In genomic region chr11:72867970-72868369, GRCh38 we compare ENCODE assay signal across 24 cellular contexts. TPM values are rescaled to one million over a fixed set of nuclear protein-coding genes. Genes with fewer than 3 reads are reported as not detected.
DNase-seq lines count a peak whose midpoint lies in the region; ATAC-seq, FAIRE-seq and TF ChIP-seq lines count a peak whose summit lies in the region.
"Had no signal": no experiment of that assay in that cellular context is flagged by ENCODE, and none has a peak within 500 bp of the region (broad histone marks: within the 10 kb centered on the region; RNA-seq: fewer than 3 reads in every experiment).

No MANE protein-coding gene starts in this region.

- no peak overlapping the region for H3K4me2 ChIP-seq in SK-N-SH
- H3K4me2 ChIP-seq in HepG2 (ENCODE audit: low read depth, low read length), result no peak overlapping the region
- H3K4me2 ChIP-seq in mesenchymal stem cell (ENCODE audit: low read length, poor library complexity, severe bottlenecking), result no peak overlapping the region
- H3K4me2 ChIP-seq: A549; BLaER1 treated with 17β-estradiol and CSF1 and Interleukin-3, amounts not matched to agents 10 nM and 100 nM had no signal

- H2AFZ ChIP-seq in SK-N-SH (ENCODE audit: low read depth), result no peak overlapping the region
- H2AFZ ChIP-seq in HepG2 (ENCODE audit: low read length), result no peak overlapping the region
- no peak overlapping the region for H2AFZ ChIP-seq in mesenchymal stem cell (ENCODE audit: low read depth, low read length)

- H3K9me3 Mint-ChIP-seq in activated B cell treated with CpG ODN at 0.5 μM for 24 hours, result no peaks in the 10 kb centered on the region
- H3K9me3 Mint-ChIP-seq: CD4-positive, alpha-beta T cell; CD8-positive, alpha-beta T cell had no signal

- no peak overlapping the region for H3K27ac ChIP-seq in SK-N-SH (ENCODE audit: low read depth in 2 of 2, low read length in 1 of 2)
- no peak overlapping the region for H3K27ac ChIP-seq in HepG2 (ENCODE audit: extremely low read length, insufficient read depth, low read length)
- no peak overlapping the region for H3K27ac ChIP-seq in right lobe of liver
- no peak overlapping the region for H3K27ac ChIP-seq in mesenchymal stem cell (ENCODE audit: low read length, poor library complexity, severe bottlenecking)
- H3K27ac ChIP-seq: 22Rv1; A549; BLaER1 treated with 17β-estradiol and CSF1 and Interleukin-3, amounts not matched to agents 10 nM and 100 nM; C4-2B had no signal

- no peak overlapping the region for H2BK15ac ChIP-seq in mesenchymal stem cell (ENCODE audit: low read depth, poor library complexity, severe bottlenecking)

- no peak overlapping the region for H2BK120ac ChIP-seq in mesenchymal stem cell (ENCODE audit: low read depth, low read length)

- peak overlapping the region; percentile 57 for H2BK5ac ChIP-seq in mesenchymal stem cell (ENCODE audit: low read depth, low read length, poor library complexity, severe bottlenecking)

- TF ChIP-seq RAD21 in SK-N-SH (IDR thresholded peaks at IDR 0.05; ENCODE audit: low read length), result no peak
- no peak for TF ChIP-seq RAD21 in HepG2 (CRISPR knock-in tag; IDR thresholded peaks at IDR 0.05)

- no peak overlapping the region for H3K14ac ChIP-seq in mesenchymal stem cell (ENCODE audit: low read length in 2 of 2)

- H3K36me3 Mint-ChIP-seq in activated B cell treated with CpG ODN at 0.5 μM for 24 hours (ENCODE audit: low read depth), result peaks cover 83% of the 10 kb centered on the region

- H3K36me3 ChIP-seq in SK-N-SH (replicated peaks in 1 of 2; ENCODE audit: control insufficient read depth in 1 of 2, insufficient read depth in 2 of 2, low read length in 1 of 2) (peaks cover 0 to 22% of the 10 kb centered on the region in 2 experiments), HepG2 (replicated peaks in 1 of 2; ENCODE audit: control insufficient read depth in 1 of 2, insufficient read depth in 2 of 2, low read length in 2 of 2) (peaks cover 13 to 54% of the 10 kb centered on the region in 2 experiments), right lobe of liver (peaks cover 0 to 4% (median 0%) of the 10 kb centered on the region in 4 donors), mesenchymal stem cell (ENCODE audit: control insufficient read depth in 1 of 2, insufficient read depth in 2 of 2, low read depth in 1 of 2, low read length in 2 of 2) (peaks cover 0 to 9% of the 10 kb centered on the region in 2 experiments)

- no peak for ATAC-seq in SK-N-SH treated with all-trans-retinoic acid at 6 μM for 48 hours
- no peak for ATAC-seq in HepG2
- no peak for ATAC-seq in right lobe of liver
- ATAC-seq in activated B cell treated with CpG ODN at 0.5 μM for 24 hours (ENCODE audit: low read depth), result no peak
- ATAC-seq in GM18505 (IDR thresholded peaks at IDR 0.05; ENCODE audit: unreplicated experiment), result no peak
- ATAC-seq: A549; CD8-positive, alpha-beta T cell had no signal

- H3K27me3 ChIP-seq in SK-N-SH (ENCODE audit: insufficient read depth) (no peaks in the 10 kb centered on the region), HepG2 (ENCODE audit: control insufficient read depth in 1 of 2, insufficient read depth in 2 of 2, low read length in 2 of 2) (no peaks in the 10 kb centered on the region), right lobe of liver (no peaks in the 10 kb centered on the region), mesenchymal stem cell (ENCODE audit: control insufficient read depth in 1 of 2, insufficient read depth in 1 of 2, low read length in 2 of 2) (no peaks in the 10 kb centered on the region)
- H3K27me3 ChIP-seq: BLaER1 treated with 17β-estradiol and CSF1 and Interleukin-3, amounts not matched to agents 10 nM and 100 nM had no signal

- no peaks in the 10 kb centered on the region for H3K79me2 ChIP-seq in SK-N-SH (ENCODE audit: insufficient read depth)
- H3K79me2 ChIP-seq in HepG2 (ENCODE audit: insufficient read depth, low read length), result no peaks in the 10 kb centered on the region

- no peaks in the 10 kb centered on the region for H3K9me2 ChIP-seq in SK-N-SH

- TF ChIP-seq EP300 in SK-N-SH (IDR thresholded peaks at IDR 0.05; ENCODE audit: borderline replicate concordance in 1 of 2, low read depth in 1 of 2, low read length in 1 of 2) (no peak), HepG2 (IDR thresholded peaks at IDR 0.05; ENCODE audit: low read depth in 2 of 2, low read length in 2 of 2) (no peak), HepG2 (CRISPR knock-in tag; IDR thresholded peaks at IDR 0.05; ENCODE audit: borderline replicate concordance) (no peak)

- no peak overlapping the region for H3K18ac ChIP-seq in mesenchymal stem cell (ENCODE audit: low read depth in 1 of 2, low read length in 2 of 2)

- H4K8ac ChIP-seq in mesenchymal stem cell (ENCODE audit: low read length), result no peak overlapping the region

- POLR2A ChIA-PET in SK-N-SH (lab: Yijun Ruan, JAX), result no interaction called here
- POLR2A ChIA-PET in HepG2 (lab: Yijun Ruan, JAX), result no interaction called here
- POLR2A ChIA-PET in activated B cell treated with CpG ODN at 0.5 μM for 24 hours (lab: Charles Lee), result no interaction called here

- DNase-seq in SK-N-SH (no peak), HepG2 (ENCODE audit: low spot score) (no peak), right lobe of liver (no peak), activated B cell treated with CpG ODN at 0.5 μM for 24 hours (no peak), mesenchymal stem cell (no peak)
- no peak for DNase-seq in activated CD4-positive, alpha-beta T cell treated with anti-CD3 and anti-CD28 coated beads, Interleukin-2, amount 50 U/mL, for 4 hours
- DNase-seq: AML-193; Caco-2; Calu3; CD4-positive, alpha-beta T cell; CD8-positive, alpha-beta T cell; DMS79 treated with DMSO at 0.1 percent for 48 hours; GF-D8 had no signal

- H3K27ac Mint-ChIP-seq in activated B cell treated with CpG ODN at 0.5 μM for 24 hours, result peak overlapping the region; percentile 24
- H3K27ac Mint-ChIP-seq: CD4-positive, alpha-beta T cell; CD8-positive, alpha-beta T cell had no signal

- no peak for TF ChIP-seq POLR2A in HepG2 (IDR thresholded peaks at IDR 0.05; ENCODE audit: insufficient read depth in 1 of 2, low read depth in 2 of 2, low read length in 2 of 2)
- TF ChIP-seq POLR2A in right lobe of liver (IDR thresholded peaks at IDR 0.05), result no peak
- no peak for TF ChIP-seq POLR2A in GM18505 (IDR thresholded peaks at IDR 0.05; ENCODE audit: borderline replicate concordance, extremely low read depth, insufficient read depth, insufficient read length)

- H4K91ac ChIP-seq in mesenchymal stem cell (ENCODE audit: low read length), result no peak overlapping the region

- WGBS in SK-N-SH (ENCODE audit: low lambda C conversion rate), result 91% methylated on average over 5 of the region's 5 CpGs
- over 99% methylated on average over 5 of the region's 5 CpGs for WGBS in HepG2 (ENCODE audit: low lambda C conversion rate)
- 91% methylated on average over 4 of the region's 5 CpGs for WGBS in right lobe of liver (ENCODE audit: insufficient coverage, low coverage, low lambda C conversion rate, missing lambda C conversion rate)
- 100% methylated on average over 4 of the region's 5 CpGs for WGBS in mesenchymal stem cell

- no peak overlapping the region for H2BK12ac ChIP-seq in mesenchymal stem cell (ENCODE audit: low read length in 2 of 2)

- H3K4me1 Mint-ChIP-seq in activated B cell treated with CpG ODN at 0.5 μM for 24 hours, result peaks cover 16% of the 10 kb centered on the region

- H3K4me1 ChIP-seq in SK-N-SH (ENCODE audit: control insufficient read depth in 1 of 2, insufficient read depth in 2 of 2, low read depth in 1 of 2, low read length in 1 of 2), result peaks cover 12 to 14% of the 10 kb centered on the region in 2 experiments; a peak in 3 of 4 replicates
- H3K4me1 ChIP-seq in HepG2 (ENCODE audit: insufficient read depth, low read length), result no peaks in the 10 kb centered on the region
- no peaks in the 10 kb centered on the region for H3K4me1 ChIP-seq in right lobe of liver
- peaks cover 8% of the 10 kb centered on the region for H3K4me1 ChIP-seq in mesenchymal stem cell (ENCODE audit: control insufficient read depth, insufficient read depth, low read depth, low read length)
- H3K4me1 ChIP-seq: Caco-2 had no signal

- H3K23ac ChIP-seq in mesenchymal stem cell (ENCODE audit: low read length in 2 of 2), result no peak overlapping the region

- BruUV-seq in HepG2 (replicated peaks; lab: Mats Ljungman, UMichigan), result no TSS peak

- no peaks in the 10 kb centered on the region for H3K27me3 Mint-ChIP-seq in activated B cell treated with CpG ODN at 0.5 μM for 24 hours
- H3K27me3 Mint-ChIP-seq: B cell; CD4-positive, alpha-beta T cell had no signal

- H3K9me3 ChIP-seq in SK-N-SH, result no peaks in the 10 kb centered on the region
- no peaks in the 10 kb centered on the region for H3K9me3 ChIP-seq in HepG2 (ENCODE audit: low read length)
- no peaks in the 10 kb centered on the region for H3K9me3 ChIP-seq in right lobe of liver
- no peaks in the 10 kb centered on the region for H3K9me3 ChIP-seq in mesenchymal stem cell (ENCODE audit: control insufficient read depth, low read length)
- H3K9me3 ChIP-seq: A549, Caco-2 had no signal

- intact Hi-C loops in HepG2 (cut with micrococcal nuclease; ENCODE audit: unreplicated experiment), result no loop called here
- intact Hi-C loops in right lobe of liver (cut with DNase I), result no loop called here
- intact Hi-C loops in activated B cell treated with CpG ODN at 0.5 μM for 24 hours (cut with micrococcal nuclease), result no loop called here

- in situ Hi-C loops in HepG2 (cut with HindIII; ENCODE audit: extremely low pct_ligation_motif_present, low pct_unique_long_range_greater_than_20kb), result no loop called here

- H3K4me3 ChIP-seq in SK-N-SH (ENCODE audit: low read depth in 2 of 2, low read length in 1 of 2) (no peak overlapping the region), HepG2 (replicated peaks in 1 of 3; ENCODE audit: insufficient read depth in 1 of 3, low read depth in 2 of 3, low read length in 3 of 3) (no peak overlapping the region), right lobe of liver (no peak overlapping the region), mesenchymal stem cell (ENCODE audit: insufficient read depth in 1 of 2, low read depth in 1 of 2, low read length in 2 of 2) (no peak overlapping the region)
- H3K4me3 ChIP-seq: A549; BLaER1 treated with 17β-estradiol and CSF1 and Interleukin-3, amounts not matched to agents 10 nM and 100 nM had no signal

- FAIRE-seq in HepG2 (lab: Jason Lieb, UNC), result no peak
- FAIRE-seq: A549, D721Med, G401.6, GM12891, GM19239 had no signal

- no peak overlapping the region for H3K4ac ChIP-seq in mesenchymal stem cell (ENCODE audit: low read depth in 1 of 2, low read length in 2 of 2)

- no peak overlapping the region for H3K4me3 Mint-ChIP-seq in activated B cell treated with CpG ODN at 0.5 μM for 24 hours
- H3K4me3 Mint-ChIP-seq: B cell; CD4-positive, alpha-beta T cell; CD8-positive, alpha-beta T cell had no signal

- H3K79me1 ChIP-seq in mesenchymal stem cell (replicated peaks; ENCODE audit: low read length, poor library complexity, severe bottlenecking), result peaks cover 8% of the 10 kb centered on the region

- H4K20me1 ChIP-seq in SK-N-SH (ENCODE audit: insufficient read depth) (peaks cover 22% of the 10 kb centered on the region), HepG2 (ENCODE audit: insufficient read depth, low read length) (no peaks in the 10 kb centered on the region)

- no peak overlapping the region for H2AK5ac ChIP-seq in mesenchymal stem cell (ENCODE audit: low read length, severe bottlenecking)

- CTCF ChIA-PET in SK-N-SH (lab: Yijun Ruan, JAX), result interaction anchor here (0.9 kb wide), 1 partner anchor 311 kb away, joined by 3 read pairs; no protein-coding TSS in a partner anchor
- CTCF ChIA-PET in HepG2 (lab: Yijun Ruan, JAX; ENCODE audit: low intra/inter-chr PET ratio, low total read pairs), result no interaction called here
- CTCF ChIA-PET in activated B cell treated with CpG ODN at 0.5 μM for 24 hours (lab: Charles Lee), result no interaction called here

- peaks cover 26% of the 10 kb centered on the region for H3F3A ChIP-seq in SK-N-SH (replicated peaks; ENCODE audit: insufficient read depth)

- H3K9ac ChIP-seq in SK-N-SH (no peak overlapping the region), HepG2 (ENCODE audit: insufficient read depth, low read depth, low read length) (no peak overlapping the region), mesenchymal stem cell (ENCODE audit: low read length) (no peak overlapping the region)
- H3K9ac ChIP-seq: BLaER1 treated with 17β-estradiol and CSF1 and Interleukin-3, amounts not matched to agents 10 nM and 100 nM had no signal

- TF ChIP-seq CTCF in SK-N-SH (IDR thresholded peaks at IDR 0.05) (no peak), HepG2 (CRISPR knock-in tag; IDR thresholded peaks at IDR 0.05) (no peak), right lobe of liver (IDR thresholded peaks at IDR 0.05) (no peak), activated B cell treated with CpG ODN at 0.5 μM for 24 hours (IDR thresholded peaks at IDR 0.05) (no peak)

RNA-seq across cellular contexts. Expression of gene ATG16L2, which starts 53.8 kb away (rescaled TPM):
- polyA plus RNA-seq in SK-N-SH (2012; rRNA removed) (26.9 and 29.4 TPM in 2 replicates), HepG2 (2011; rRNA removed) (14.8 and 19.3 TPM in 2 replicates)
- polyA plus RNA-seq in SK-N-SH (2012; cell fraction: cytosol; rRNA removed), result 3.8 and 6.1 TPM in 2 replicates
- 205 and 218 TPM in 2 replicates for polyA plus RNA-seq in SK-N-SH (2012; cell fraction: nucleus; rRNA removed)
- total RNA-seq in HepG2 (2016; rRNA removed; fragmentation: Illumina TruSeq; extraction: Trizol) (0.79 and 6.2 TPM in 2 replicates), right lobe of liver (10 to 100 TPM in 5 of 6 experiments, 1 to 10 TPM in 1; 8.6 to 23.8 (median 15.4) TPM), activated B cell treated with CpG ODN at 0.5 μM for 24 hours (73.5 and 96.7 TPM in 2 replicates)
- 0.71 and 1.1 TPM in 2 replicates for total RNA-seq in HepG2 (2016; cell fraction: cytosol; rRNA removed; fragmentation: Illumina TruSeq; extraction: Trizol; ENCODE audit: low read depth)
- total RNA-seq in HepG2 (2016; cell fraction: insoluble cytoplasmic fraction; rRNA removed; fragmentation: Illumina TruSeq; extraction: Trizol), result 0.88 and 6.5 TPM in 2 replicates
- 0.93 and 2.4 TPM in 2 replicates for total RNA-seq in HepG2 (2016; cell fraction: membrane; rRNA removed; fragmentation: Illumina TruSeq; extraction: Trizol)
- 11.6 and 12.0 TPM in 2 replicates for total RNA-seq in HepG2 (2016; cell fraction: nucleus; rRNA removed; fragmentation: Illumina TruSeq; extraction: Trizol)
- 2.1 and 3.0 TPM in 2 replicates for polyA plus RNA-seq in HepG2 (2011; cell fraction: cytosol; rRNA removed)
- polyA plus RNA-seq in HepG2 (2011; cell fraction: nucleus; rRNA removed), result 251 and 263 TPM in 2 replicates
- 8.2 and 9.1 TPM in 2 replicates for polyA plus RNA-seq in HepG2 (2012)
- 0.28 and 0.58 TPM in 2 replicates for polyA plus RNA-seq in HepG2 (2016; cell fraction: cytosol; fragmentation: Illumina TruSeq; extraction: Trizol; ENCODE audit: low read depth)
- 0.75 and 1.2 TPM in 2 replicates for polyA plus RNA-seq in HepG2 (2016; cell fraction: insoluble cytoplasmic fraction; fragmentation: Illumina TruSeq; extraction: Trizol; ENCODE audit: low read depth)
- 0.56 and 0.72 TPM in 2 replicates for polyA plus RNA-seq in HepG2 (2016; cell fraction: membrane; fragmentation: Illumina TruSeq; extraction: Trizol; ENCODE audit: low read depth)
- polyA plus RNA-seq in HepG2 (2016; cell fraction: nucleus; fragmentation: Illumina TruSeq; extraction: Trizol; ENCODE audit: insufficient read depth, low read depth), result 31.9 and 32.0 TPM in 2 replicates
- polyA minus RNA-seq in HepG2 (2011; rRNA and poly(A)+ RNA removed; ENCODE audit: low replicate concordance), result 9.4 and 19.0 TPM in 2 replicates
- polyA minus RNA-seq in HepG2 (2011; cell fraction: cytosol; rRNA and poly(A)+ RNA removed), result 0.69 and 0.97 TPM in 2 replicates
- 25.1 and 27.8 TPM in 2 replicates for polyA minus RNA-seq in HepG2 (2011; cell fraction: nucleus; rRNA and poly(A)+ RNA removed)
- 12.0 TPM for polyA plus RNA-seq in mesenchymal stem cell (2013, experiment 1 of 2)
- 10.4 TPM for polyA plus RNA-seq in mesenchymal stem cell (2013, experiment 2 of 2)
